Comparison of ENCODE assay signal across 8 cellular contexts in genomic region chr12:99433155-99433554, GRCh38.
"Had no signal": no experiment of that assay in that cellular context is flagged by ENCODE, and none has a peak within 500 bp of the region (broad histone marks: within the 10 kb centered on the region; RNA-seq: fewer than 3 reads in every experiment).

No MANE protein-coding gene starts in this region.

- FAIRE-seq: HTR-8/SVneo had no signal

- H2AFZ ChIP-seq: GM23248 had no signal

- DNase-seq: GM23248, GOT3, H7, Kasumi-1, KG1 had no signal

- H3K36me3 ChIP-seq: HAP-1 had no signal

- H3K27ac ChIP-seq: GM23248 had no signal

- H3K9me3 ChIP-seq: HAP-1 had no signal

- H3K4me3 ChIP-seq: GM23248, HAP-1 had no signal

- H3K9ac ChIP-seq: GM23248 had no signal

- H3K4me1 ChIP-seq: HAP-1 had no signal

- ATAC-seq: HCT116 had no signal
